29 cellular contexts compared by ENCODE assay signal in genomic region chr13:90801621-90802020, GRCh38.
"Had no signal": no experiment of that assay in that cellular context is flagged by ENCODE, and none has a peak within 500 bp of the region (broad histone marks: within the 10 kb centered on the region; RNA-seq: fewer than 3 reads in every experiment).

No MANE protein-coding gene starts in this region.

- ATAC-seq: activated CD4-positive, CD25-positive, alpha-beta regulatory T cell treated with anti-CD3 and anti-CD28 coated beads, Interleukin-2, amount 50 U/mL, for 24 hours; activated CD8-positive, alpha-beta T cell treated with anti-CD3 and anti-CD28 coated beads for 36 hours; activated T-cell treated with anti-CD3 and anti-CD28 coated beads, Interleukin-2, amount 50 U/mL, for 4 hours; activated T-helper 17 cell treated with anti-CD3 and anti-CD28 coated beads, Interleukin-2, amount 50 U/mL, for 72 hours; esophagus mucosa; heart left ventricle; T-helper 17 cell had no signal

- H3K9me3 ChIP-seq: breast epithelium, colonic mucosa, heart left ventricle had no signal

- H3K36me3 ChIP-seq: breast epithelium, cardiac muscle cell, colonic mucosa, heart left ventricle, WERI-Rb-1 had no signal

- DNase-seq: activated B cell treated with CpG ODN at 0.5 μM for 24 hours; activated CD4-positive, alpha-beta T cell treated with anti-CD3 and anti-CD28 coated beads for 48 hours; activated CD4-positive, alpha-beta T cell treated with anti-CD3 and anti-CD28 coated beads, Interleukin-2, amount 50 U/mL, for 1 hour; activated CD4-positive, alpha-beta T cell treated with anti-CD3 and anti-CD28 coated beads, Interleukin-2, amount 50 U/mL, for 48 hours; activated CD8-positive, alpha-beta memory T cell treated with anti-CD3 and anti-CD28 coated beads for 24 hours; activated CD8-positive, alpha-beta T cell treated with anti-CD3 and anti-CD28 coated beads for 36 hours; activated effector memory CD4-positive, alpha-beta T cell treated with Interleukin-2 at 50 U/mL for 16 hours; activated gamma-delta T cell treated with Interleukin-2 at 50 U/mL for 16 hours; activated naive CD4-positive, alpha-beta T cell treated with anti-CD3 and anti-CD28 coated beads, Interleukin-2, amount 50 U/mL, for 16 hours; activated naive CD4-positive, alpha-beta T cell treated with Interleukin-2 at 50 U/mL for 16 hours; activated T-cell treated with anti-CD3 and anti-CD28 coated beads, Interleukin-2, amount 50 U/mL, for 4 hours; amygdala; aorta; central memory CD4-positive, alpha-beta T cell; cerebellar nuclear complex; colonic mucosa; effector CD8-positive, alpha-beta T cell; endodermal cell; foreskin fibroblast; glutamatergic neuron; heart left ventricle; T-helper 17 cell; T1000; WERI-Rb-1 had no signal

- H3K4me3 ChIP-seq: breast epithelium, cardiac muscle cell, colonic mucosa, heart left ventricle had no signal

- H3K4me1 ChIP-seq: breast epithelium, colonic mucosa had no signal

- H3K27me3 ChIP-seq: breast epithelium, cardiac muscle cell, colonic mucosa, heart left ventricle had no signal

- H3K27ac ChIP-seq: breast epithelium, cardiac muscle cell, colonic mucosa, WERI-Rb-1 had no signal
